Comparison of ENCODE assay signal across 23 cellular contexts in the genomic region with DNA sequence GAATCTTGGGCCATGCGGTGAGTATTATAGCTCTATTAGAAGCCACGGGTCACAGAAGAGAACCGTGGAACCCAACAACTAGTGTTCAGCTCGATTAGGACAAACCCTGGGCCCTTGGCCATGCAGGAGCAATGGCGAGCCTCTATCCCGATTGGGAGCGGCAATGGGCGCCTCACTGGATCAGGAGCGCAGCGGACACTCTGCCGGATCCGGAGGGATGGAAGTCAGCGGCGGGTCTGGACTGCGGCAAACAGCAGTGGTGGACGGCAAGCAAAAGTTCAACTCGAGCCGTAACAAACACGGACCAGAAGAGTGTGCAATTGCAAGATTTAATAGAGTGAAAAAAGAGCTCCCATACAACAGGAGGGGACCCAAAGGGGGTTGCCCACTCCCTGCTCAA.
"Had no signal": no experiment of that assay in that cellular context is flagged by ENCODE, and none has a peak within 500 bp of the region (broad histone marks: within the 10 kb centered on the region; RNA-seq: fewer than 3 reads in every experiment).

No MANE protein-coding gene starts in this region.

- H3K27ac ChIP-seq: colonic mucosa, coronary artery, dorsolateral prefrontal cortex, epithelial cell of prostate, esophagus muscularis mucosa, esophagus squamous epithelium, foreskin keratinocyte, gastrocnemius medialis, gastroesophageal sphincter, heart left ventricle, heart right ventricle had no signal

- H3K27me3 ChIP-seq: colonic mucosa, dorsolateral prefrontal cortex, esophagus muscularis mucosa, esophagus squamous epithelium, foreskin keratinocyte, gastrocnemius medialis, gastroesophageal sphincter, heart left ventricle, heart right ventricle had no signal

- H3K36me3 ChIP-seq: colonic mucosa, esophagus muscularis mucosa, esophagus squamous epithelium, gastrocnemius medialis, gastroesophageal sphincter, heart left ventricle, heart right ventricle had no signal

- H3K4me1 ChIP-seq: colonic mucosa, esophagus muscularis mucosa, esophagus squamous epithelium, foreskin keratinocyte, gastrocnemius medialis, gastroesophageal sphincter, heart left ventricle, heart right ventricle had no signal

- H3K9me3 ChIP-seq: colonic mucosa, esophagus muscularis mucosa, esophagus squamous epithelium, gastrocnemius medialis, gastroesophageal sphincter had no signal

- DNase-seq: colonic mucosa; cortex of kidney; dermis blood vessel endothelial cell; dorsolateral prefrontal cortex; effector CD4-positive, alpha-beta T cell; effector CD8-positive, alpha-beta T cell; effector memory CD4-positive, alpha-beta T cell; effector memory CD8-positive, alpha-beta T cell; endodermal cell; erythroblast; esophagus squamous epithelium; foreskin fibroblast; foreskin keratinocyte; foreskin melanocyte; gastrocnemius medialis; glutamatergic neuron; head of caudate nucleus; heart left ventricle; heart right ventricle had no signal

- H3K4me3 ChIP-seq: colonic mucosa, coronary artery, dorsolateral prefrontal cortex, esophagus muscularis mucosa, esophagus squamous epithelium, gastrocnemius medialis, gastroesophageal sphincter, heart left ventricle, heart right ventricle had no signal
